19 cellular contexts compared by ENCODE assay signal in the genomic region with DNA sequence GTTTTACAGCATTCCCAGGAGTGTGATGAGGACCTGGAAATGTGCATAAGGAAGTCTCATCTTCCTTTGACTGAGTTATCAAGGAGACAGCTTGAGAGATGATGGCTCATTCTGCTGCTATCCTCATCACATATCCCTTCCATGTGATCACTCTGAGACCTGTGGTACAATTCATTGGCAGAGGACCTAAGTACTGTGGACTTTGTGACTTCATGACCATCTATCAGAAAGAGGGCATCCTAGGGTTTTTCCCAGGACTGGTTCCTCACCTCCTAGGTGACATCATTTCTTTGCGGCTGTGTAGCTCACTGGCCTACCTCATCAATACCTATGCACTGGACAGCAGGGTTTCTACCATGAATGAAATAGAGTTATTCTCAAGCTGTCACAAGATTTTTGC.
A peak's percentile ranks its signal among the peaks of the same experiment; 100 is the strongest.
DNase-seq lines count a peak whose midpoint lies in the region; ATAC-seq, FAIRE-seq and TF ChIP-seq lines count a peak whose summit lies in the region.
"Had no signal": no experiment of that assay in that cellular context is flagged by ENCODE, and none has a peak within 500 bp of the region (broad histone marks: within the 10 kb centered on the region; RNA-seq: fewer than 3 reads in every experiment).

No MANE protein-coding gene starts in this region.

- no peak for FAIRE-seq in HepG2 (lab: Jason Lieb, UNC)
- no peak for FAIRE-seq in GM12878 (lab: Jason Lieb, UNC)

- no peaks in the 10 kb centered on the region for H3K27me3 ChIP-seq in liver (ENCODE audit: control insufficient read depth in 4 of 4, insufficient read depth in 4 of 4, low read length in 3 of 4)
- H3K27me3 ChIP-seq in HepG2 (ENCODE audit: control insufficient read depth in 1 of 2, insufficient read depth in 2 of 2, low read length in 2 of 2): no peaks in the 10 kb centered on the region; a peak in 1 of 5 replicates
- H3K27me3 ChIP-seq in GM12878 (replicated peaks in 1 of 2; ENCODE audit: control insufficient read depth in 2 of 2, insufficient read depth in 2 of 2, low read length in 1 of 2): no peaks in the 10 kb centered on the region
- no peaks in the 10 kb centered on the region for H3K27me3 ChIP-seq in neural progenitor cell
- H3K27me3 ChIP-seq: Peyer's patch had no signal

- no peak overlapping the region for H3K27ac Mint-ChIP-seq in neural progenitor cell

- H3K79me2 ChIP-seq in HepG2 (ENCODE audit: insufficient read depth, low read length): no peaks in the 10 kb centered on the region
- no peaks in the 10 kb centered on the region for H3K79me2 ChIP-seq in GM12878 (ENCODE audit: control insufficient read depth, insufficient read depth, low read length)
- H3K79me2 ChIP-seq in neural progenitor cell (ENCODE audit: low read depth): no peaks in the 10 kb centered on the region

- H3K36me3 ChIP-seq in liver (ENCODE audit: control insufficient read depth in 4 of 4, insufficient read depth in 3 of 4, low read depth in 1 of 4, low read length in 3 of 4): no peaks in the 10 kb centered on the region
- H3K36me3 ChIP-seq in HepG2 (replicated peaks in 1 of 2; ENCODE audit: control insufficient read depth in 1 of 2, insufficient read depth in 2 of 2, low read length in 2 of 2): no peaks in the 10 kb centered on the region
- H3K36me3 ChIP-seq in GM12878 (ENCODE audit: control insufficient read depth in 2 of 2, insufficient read depth in 2 of 2, low read length in 1 of 2): no peaks in the 10 kb centered on the region
- no peaks in the 10 kb centered on the region for H3K36me3 ChIP-seq in neural progenitor cell
- H3K36me3 ChIP-seq: Peyer's patch had no signal

- H2AFZ ChIP-seq in HepG2 (ENCODE audit: low read length): no peak overlapping the region
- H2AFZ ChIP-seq in GM12878 (ENCODE audit: control insufficient read depth, low read depth, low read length): no peak overlapping the region; the same call in 1 of the 2 replicates
- H2AFZ ChIP-seq in neural progenitor cell (replicated peaks): no peak overlapping the region

- intact Hi-C loops in HepG2 (cut with micrococcal nuclease; ENCODE audit: unreplicated experiment) (no loop called here), GM12878 (cut with micrococcal nuclease; ENCODE audit: unreplicated experiment) (no loop called here)

- TF ChIP-seq EP300 in HepG2 (IDR thresholded peaks at IDR 0.05; ENCODE audit: low read depth in 2 of 2, low read length in 2 of 2) (no peak), HepG2 (CRISPR knock-in tag; IDR thresholded peaks at IDR 0.05; ENCODE audit: borderline replicate concordance) (no peak), GM12878 (IDR thresholded peaks at IDR 0.05; ENCODE audit: borderline replicate concordance in 1 of 2, control insufficient read depth in 1 of 2, low read depth in 2 of 2, low read length in 2 of 2) (no peak)

- CTCF ChIA-PET in HepG2 (lab: Yijun Ruan, JAX; ENCODE audit: low intra/inter-chr PET ratio, low total read pairs): no interaction called here
- CTCF ChIA-PET in GM12878 (lab: Yijun Ruan, JAX): interaction anchor here (0.8 to 1.7 kb wide), 4 partner anchors 15 to 119 kb away, joined by 3 to 5 read pairs (median 4); no protein-coding TSS in a partner anchor

- H3K9me3 Mint-ChIP-seq in neural progenitor cell: no peaks in the 10 kb centered on the region

- RAD21 ChIA-PET in GM12878 (lab: Charles Lee; ENCODE audit: unreplicated experiment): interaction anchor here (0.8 to 1.3 kb wide), 4 partner anchors 14 to 75 kb away, joined by 3 read pairs; no protein-coding TSS in a partner anchor

- H3K9ac ChIP-seq in liver (ENCODE audit: low read depth in 1 of 2, low read length in 2 of 2): no peak overlapping the region
- H3K9ac ChIP-seq in HepG2 (ENCODE audit: insufficient read depth, low read depth, low read length): no peak overlapping the region
- no peak overlapping the region for H3K9ac ChIP-seq in GM12878 (ENCODE audit: control insufficient read depth, insufficient read depth, low read length)
- no peak overlapping the region for H3K9ac ChIP-seq in neural progenitor cell

- no peak for TF ChIP-seq CTCF in liver (IDR thresholded peaks at IDR 0.05; ENCODE audit: low read depth, low read length, missing input control)
- no peak for TF ChIP-seq CTCF in HepG2 (CRISPR knock-in tag; IDR thresholded peaks at IDR 0.05)
- TF ChIP-seq CTCF in GM12878 (IDR thresholded peaks at IDR 0.05 in 2 of 3, conservative IDR thresholded peaks at IDR 0.05 in 1 of 3; ENCODE audit: control insufficient read depth in 2 of 3, extremely low read depth in 1 of 3, insufficient read depth in 1 of 3, low read depth in 3 of 3, low read length in 3 of 3): no peak
- no peak for TF ChIP-seq CTCF in neural progenitor cell (IDR thresholded peaks at IDR 0.05)

- POLR2A ChIA-PET in HepG2 (lab: Yijun Ruan, JAX) (no interaction called here), GM12878 (lab: Charles Lee) (interaction anchor here (0.7 to 1.2 kb wide), 4 partner anchors 19 to 26 kb away, joined by 3 to 7 read pairs (median 4); no protein-coding TSS in a partner anchor)

- H3F3A ChIP-seq in neural progenitor cell (ENCODE audit: low read depth): no peaks in the 10 kb centered on the region

- in situ Hi-C loops in HepG2 (cut with HindIII; ENCODE audit: extremely low pct_ligation_motif_present, low pct_unique_long_range_greater_than_20kb): no loop called here
- in situ Hi-C loops in GM12878 (cut with MboI): no loop called here

- SMC1A ChIA-PET in GM12878 (lab: Charles Lee; ENCODE audit: uncharacterized antibody, unreplicated experiment): interaction anchor here (0.8 to 2.3 kb wide), 7 partner anchors 9 to 29 kb away, joined by 3 to 5 read pairs (median 4); no protein-coding TSS in a partner anchor

- no peak overlapping the region for H3K4me3 Mint-ChIP-seq in neural progenitor cell

- no TSS peak for BruUV-seq in HepG2 (replicated peaks; lab: Mats Ljungman, UMichigan)
- no TSS peak for BruUV-seq in GM12878 (replicated peaks; lab: Mats Ljungman, UMichigan)

- peaks cover 6% of the 10 kb centered on the region for H3K4me1 Mint-ChIP-seq in neural progenitor cell

- no peak overlapping the region for H3K4me3 ChIP-seq in liver (ENCODE audit: low read depth in 1 of 3, low read length in 3 of 3)
- H3K4me3 ChIP-seq in HepG2 (replicated peaks in 1 of 3; ENCODE audit: insufficient read depth in 1 of 3, low read depth in 2 of 3, low read length in 3 of 3): no peak overlapping the region
- H3K4me3 ChIP-seq in GM12878: no peak overlapping the region
- no peak overlapping the region for H3K4me3 ChIP-seq in neural progenitor cell
- H3K4me3 ChIP-seq: Peyer's patch, SK-N-MC had no signal

- no peak for DNase-seq in HepG2 (ENCODE audit: low spot score)
- no peak for DNase-seq in GM12878 (ENCODE audit: low read depth, low spot score)
- DNase-seq in left lobe of liver (ENCODE audit: low spot score): no peak
- no peak for DNase-seq in neural progenitor cell (ENCODE audit: low spot score)
- DNase-seq: Calu3, NCI-H1048, NCI-H1417, NCI-H187, NCI-H2081 treated with DMSO at 0.1 percent for 48 hours, NCI-H2171, NCI-H226, NCI-H510A, NCI-H69, Peyer's patch, SIG-M5 had no signal

- TF ChIP-seq POLR2A in HepG2 (IDR thresholded peaks at IDR 0.05; ENCODE audit: insufficient read depth in 1 of 2, low read depth in 2 of 2, low read length in 2 of 2) (no peak), GM12878 (IDR thresholded peaks at IDR 0.05; ENCODE audit: low read depth, low read length) (no peak)

- H4K20me1 ChIP-seq in HepG2 (ENCODE audit: insufficient read depth, low read length) (no peaks in the 10 kb centered on the region), GM12878 (ENCODE audit: control insufficient read depth, insufficient read depth) (no peaks in the 10 kb centered on the region), neural progenitor cell (ENCODE audit: low read depth) (no peaks in the 10 kb centered on the region)

- TF ChIP-seq RAD21 in liver (IDR thresholded peaks at IDR 0.05): peak in 1 of 2 donors; percentile 15
- no peak for TF ChIP-seq RAD21 in HepG2 (CRISPR knock-in tag; IDR thresholded peaks at IDR 0.05)
- TF ChIP-seq RAD21 in GM12878 (IDR thresholded peaks at IDR 0.05; ENCODE audit: insufficient read depth, low read depth, low read length): no peak

- H3K9me3 ChIP-seq in liver (ENCODE audit: control insufficient read depth in 4 of 4, low read length in 3 of 4) (no peaks in the 10 kb centered on the region), HepG2 (ENCODE audit: low read length) (no peaks in the 10 kb centered on the region), GM12878 (replicated peaks; ENCODE audit: control insufficient read depth, insufficient read depth, low read length) (no peaks in the 10 kb centered on the region; the same call in 2 of the 3 replicates), neural progenitor cell (ENCODE audit: low read depth) (no peaks in the 10 kb centered on the region)
- H3K9me3 ChIP-seq: Peyer's patch had no signal

- ATAC-seq in HepG2 (no peak), GM12878 (peak; percentile 35), left lobe of liver (peak; percentile 91), GM18867 (IDR thresholded peaks at IDR 0.05; ENCODE audit: unreplicated experiment) (no peak), GM21526 (IDR thresholded peaks at IDR 0.05; ENCODE audit: low FRiP score, unreplicated experiment) (no peak)

- H3K36me3 Mint-ChIP-seq in neural progenitor cell: no peaks in the 10 kb centered on the region

- no peaks in the 10 kb centered on the region for H3K27me3 Mint-ChIP-seq in neural progenitor cell (ENCODE audit: insufficient read depth, low read depth)

- H3K27ac ChIP-seq in liver (ENCODE audit: low read depth in 1 of 2, low read length in 2 of 2) (no peak overlapping the region), HepG2 (ENCODE audit: extremely low read length, insufficient read depth, low read length) (no peak overlapping the region), GM12878 (ENCODE audit: control insufficient read depth, insufficient read depth) (no peak overlapping the region), neural progenitor cell (no peak overlapping the region)
- H3K27ac ChIP-seq: Peyer's patch, SK-N-MC had no signal

- H3K4me1 ChIP-seq in liver (ENCODE audit: control insufficient read depth in 4 of 4, insufficient read depth in 4 of 4, low read length in 3 of 4) (no peaks in the 10 kb centered on the region), HepG2 (ENCODE audit: insufficient read depth, low read length) (no peaks in the 10 kb centered on the region), GM12878 (ENCODE audit: control insufficient read depth, insufficient read depth, low read length) (peaks cover 7% of the 10 kb centered on the region; the same call in 1 of the 2 replicates), neural progenitor cell (peaks cover 14% of the 10 kb centered on the region)
- H3K4me1 ChIP-seq: Peyer's patch had no signal

- no peak overlapping the region for H3K4me2 ChIP-seq in HepG2 (ENCODE audit: low read depth, low read length)
- H3K4me2 ChIP-seq in GM12878 (ENCODE audit: control insufficient read depth, insufficient read depth): no peak overlapping the region
- no peak overlapping the region for H3K4me2 ChIP-seq in neural progenitor cell

- WGBS in liver: 53% methylated on average over 1 of the region's 1 CpG
- 40% methylated on average over 1 of the region's 1 CpG for WGBS in HepG2 (ENCODE audit: low lambda C conversion rate)
- 81% methylated on average over 1 of the region's 1 CpG for WGBS in GM12878 (ENCODE audit: insufficient coverage, insufficient replicate concordance, low lambda C conversion rate, missing lambda C conversion rate)

Comparison
In these comparisons a context has a peak if more than half of its experiments do, and no peak if none do; other contexts are left out.
1. ATAC-seq: peak in GM12878 (single experiment) and left lobe of liver (single experiment); none in HepG2 (single experiment), GM18867 (single experiment) and GM21526 (single experiment).